In genomic region chr13:20461481-20461859, GRCh38 we compare ENCODE assay signal across 11 cellular contexts.
DNase-seq lines count a peak whose midpoint lies in the region; ATAC-seq and TF ChIP-seq lines count a peak whose summit lies in the region.
"Had no signal": no experiment of that assay in that cellular context is flagged by ENCODE, and none has a peak within 500 bp of the region (broad histone marks: within the 10 kb centered on the region; RNA-seq: fewer than 3 reads in every experiment).

No MANE protein-coding gene starts in this region.

- DNase-seq in activated T-cell treated with anti-CD3 and anti-CD28 coated beads for 24 hours (ENCODE audit: low read depth) = peak; percentile 25
- DNase-seq in activated T-cell treated with anti-CD3 and anti-CD28 coated beads for 4 hours = no peak
- peak; percentile 64 for DNase-seq in activated CD8-positive, alpha-beta T cell treated with anti-CD3 and anti-CD28 coated beads for 36 hours
- peak in 1 of 2 donors; percentile 29 for DNase-seq in foreskin keratinocyte
- peak; percentile 50 for DNase-seq in stimulated activated CD8-positive, alpha-beta memory T cell treated with anti-CD3 and anti-CD28 coated beads, Interleukin-4, amount 100 ng/mL, for 48 hours
- DNase-seq in HEK293T (ENCODE audit: extremely low spot score) = no peak
- DNase-seq: effector CD8-positive, alpha-beta T cell; immature natural killer cell; NCI-H146 had no signal

- H3K27ac ChIP-seq in foreskin keratinocyte = no peak overlapping the region

- H3K27ac Mint-ChIP-seq in activated CD8-positive, alpha-beta T cell treated with anti-CD3 and anti-CD28 coated beads for 36 hours = peak overlapping the region; percentile 85

- TF ChIP-seq CTCF in activated CD8-positive, alpha-beta T cell treated with anti-CD3 and anti-CD28 coated beads for 36 hours (IDR thresholded peaks at IDR 0.05) = no peak
- no peak for TF ChIP-seq CTCF in foreskin keratinocyte (conservative IDR thresholded peaks at IDR 0.05)

- no peaks in the 10 kb centered on the region for H3K27me3 ChIP-seq in foreskin keratinocyte

- H3K4me1 Mint-ChIP-seq in activated CD8-positive, alpha-beta T cell treated with anti-CD3 and anti-CD28 coated beads for 36 hours (ENCODE audit: low read depth) = peaks cover 32% of the 10 kb centered on the region

- peaks cover 11% of the 10 kb centered on the region for H3K4me1 ChIP-seq in foreskin keratinocyte

- CTCF ChIA-PET in activated CD8-positive, alpha-beta T cell treated with anti-CD3 and anti-CD28 coated beads for 36 hours (lab: Charles Lee) = no interaction called here
- CTCF ChIA-PET in HEK293T (lab: Yijun Ruan, JAX) = interaction anchor here (0.7 to 0.9 kb wide), 2 partner anchors 9 to 267 kb away, joined by 3 to 6 read pairs; no protein-coding TSS in a partner anchor

- no peak overlapping the region for H3K4me3 Mint-ChIP-seq in activated CD8-positive, alpha-beta T cell treated with anti-CD3 and anti-CD28 coated beads for 36 hours

- ATAC-seq in activated CD8-positive, alpha-beta T cell treated with anti-CD3 and anti-CD28 coated beads for 36 hours = peak; percentile 76
- ATAC-seq in foreskin keratinocyte = peak; percentile 70
- no peak for ATAC-seq in GM19351 (IDR thresholded peaks at IDR 0.05; ENCODE audit: unreplicated experiment)
- no peak for ATAC-seq in GM21786 (IDR thresholded peaks at IDR 0.05; ENCODE audit: unreplicated experiment)

- intact Hi-C loops in activated CD8-positive, alpha-beta T cell treated with anti-CD3 and anti-CD28 coated beads for 36 hours (cut with micrococcal nuclease) = no loop called here

- no peaks in the 10 kb centered on the region for H3K27me3 Mint-ChIP-seq in activated CD8-positive, alpha-beta T cell treated with anti-CD3 and anti-CD28 coated beads for 36 hours

- POLR2A ChIA-PET in activated CD8-positive, alpha-beta T cell treated with anti-CD3 and anti-CD28 coated beads for 36 hours (lab: Charles Lee) = no interaction called here
- POLR2A ChIA-PET in HEK293T (lab: Yijun Ruan, JAX) = no interaction called here

- H3K9me3 Mint-ChIP-seq in activated CD8-positive, alpha-beta T cell treated with anti-CD3 and anti-CD28 coated beads for 36 hours = no peaks in the 10 kb centered on the region
- H3K9me3 Mint-ChIP-seq: immature natural killer cell had no signal

- no peaks in the 10 kb centered on the region for H3K36me3 Mint-ChIP-seq in activated CD8-positive, alpha-beta T cell treated with anti-CD3 and anti-CD28 coated beads for 36 hours (ENCODE audit: low read depth)

TF ChIP-seq in HEK293T, 16 proteins besides CTCF, POLR2A, EP300 and RAD21:
- no peak for TF ChIP-seq TARDBP (IDR thresholded peaks at IDR 0.05)
- TF ChIP-seq SUZ12 (IDR thresholded peaks at IDR 0.05) = no peak
- no peak for TF ChIP-seq NFRKB (IDR thresholded peaks at IDR 0.05)
- no peak for TF ChIP-seq L3MBTL2 (conservative IDR thresholded peaks at IDR 0.05)
- TF ChIP-seq LEF1 (IDR thresholded peaks at IDR 0.05; ENCODE audit: borderline replicate concordance) = no peak
- no peak for TF ChIP-seq ELF4 (IDR thresholded peaks at IDR 0.05)
- no peak for TF ChIP-seq FOXK2 (IDR thresholded peaks at IDR 0.05)
- TF ChIP-seq SP1 (IDR thresholded peaks at IDR 0.05) = no peak
- no peak for TF ChIP-seq CTBP1 (IDR thresholded peaks at IDR 0.05; ENCODE audit: borderline replicate concordance)
- TF ChIP-seq FOXA1 (IDR thresholded peaks at IDR 0.05) = no peak
- TF ChIP-seq HDGF (IDR thresholded peaks at IDR 0.05; ENCODE audit: borderline replicate concordance) = no peak
- no peak for TF ChIP-seq FOXM1 (IDR thresholded peaks at IDR 0.05; ENCODE audit: borderline replicate concordance)
- no peak for TF ChIP-seq ZNF384 (IDR thresholded peaks at IDR 0.05)
- TF ChIP-seq, protein P1, sequence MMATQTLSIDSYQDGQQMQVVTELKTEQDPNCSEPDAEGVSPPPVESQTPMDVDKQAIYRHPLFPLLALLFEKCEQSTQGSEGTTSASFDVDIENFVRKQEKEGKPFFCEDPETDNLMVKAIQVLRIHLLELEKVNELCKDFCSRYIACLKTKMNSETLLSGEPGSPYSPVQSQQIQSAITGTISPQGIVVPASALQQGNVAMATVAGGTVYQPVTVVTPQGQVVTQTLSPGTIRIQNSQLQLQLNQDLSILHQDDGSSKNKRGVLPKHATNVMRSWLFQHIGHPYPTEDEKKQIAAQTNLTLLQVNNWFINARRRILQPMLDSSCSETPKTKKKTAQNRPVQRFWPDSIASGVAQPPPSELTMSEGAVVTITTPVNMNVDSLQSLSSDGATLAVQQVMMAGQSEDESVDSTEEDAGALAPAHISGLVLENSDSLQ (IDR thresholded peaks at IDR 0.05) = no peak
TF ChIP-seq in HEK293T: peak in this region for 0.

Comparison
In these comparisons a context has a peak if more than half of its experiments do, and no peak if none do; other contexts are left out.
1. DNase-seq: peak in activated T-cell treated with anti-CD3 and anti-CD28 coated beads for 24 hours (single experiment), activated CD8-positive, alpha-beta T cell treated with anti-CD3 and anti-CD28 coated beads for 36 hours (single experiment) and stimulated activated CD8-positive, alpha-beta memory T cell treated with anti-CD3 and anti-CD28 coated beads, Interleukin-4, amount 100 ng/mL, for 48 hours (single experiment); none in activated T-cell treated with anti-CD3 and anti-CD28 coated beads for 4 hours (single experiment) and HEK293T (single experiment).
2. ATAC-seq: peak in activated CD8-positive, alpha-beta T cell treated with anti-CD3 and anti-CD28 coated beads for 36 hours (single experiment) and foreskin keratinocyte (single experiment); none in GM19351 (single experiment) and GM21786 (single experiment).